Comparison of ENCODE assay signal across 8 cellular contexts in genomic region chr17:1203111-1203966, GRCh38. TPM values are rescaled to one million over a fixed set of nuclear protein-coding genes. Genes with fewer than 3 reads are reported as not detected.
DNase-seq lines count a peak whose midpoint lies in the region; ATAC-seq and TF ChIP-seq lines count a peak whose summit lies in the region.
"Had no signal": no experiment of that assay in that cellular context is flagged by ENCODE, and none has a peak within 500 bp of the region (broad histone marks: within the 10 kb centered on the region; RNA-seq: fewer than 3 reads in every experiment).

No MANE protein-coding gene starts in this region.

- TF ChIP-seq CTCF in H9 (conservative IDR thresholded peaks at IDR 0.05): no peak; the same call in 2 of the 3 replicates

- no peak overlapping the region for H2AK5ac ChIP-seq in H9 (ENCODE audit: insufficient read length, low read length)

- no peak overlapping the region for H3K27ac Mint-ChIP-seq in H9

- no peak overlapping the region for H4K91ac ChIP-seq in H9 (ENCODE audit: insufficient read length, low read depth, low read length)

- peaks cover 51% of the 10 kb centered on the region for H3K27me3 Mint-ChIP-seq in H9 (ENCODE audit: low read depth)
- H3K27me3 Mint-ChIP-seq: activated naive CD8-positive, alpha-beta T cell had no signal

- H3K14ac ChIP-seq in H9 (ENCODE audit: insufficient read depth, low read length): peak overlapping the region; percentile 45; the same call in 1 of the 2 replicates

- no CpG with 5 or more reads among the region's 91 CpGs for WGBS in H9 (ENCODE audit: extremely low coverage, insufficient read length, low lambda C conversion rate)

- H3K4me2 ChIP-seq in H9 (ENCODE audit: insufficient read depth, insufficient read length, low read length): peak overlapping the region; percentile 59

- H3K4ac ChIP-seq in H9 (ENCODE audit: low read depth, low read length): no peak overlapping the region

- no peak overlapping the region for H4K5ac ChIP-seq in H9 (ENCODE audit: insufficient read length, low read depth, low read length)

- no peak overlapping the region for H4K8ac ChIP-seq in H9 (replicated peaks; ENCODE audit: insufficient read length, low read depth, low read length)

- no peaks in the 10 kb centered on the region for H3K79me1 ChIP-seq in H9 (ENCODE audit: insufficient read depth, low read depth, low read length, poor library complexity, severe bottlenecking)

- H3K4me1 Mint-ChIP-seq in H9: peaks cover 2 to 6% of the 10 kb centered on the region in 2 experiments; a peak in 1 of 4 replicates

- H3K23ac ChIP-seq in H9 (ENCODE audit: insufficient read length, low read depth, low read length): no peak overlapping the region

- H2BK5ac ChIP-seq in H9 (ENCODE audit: insufficient read length, low read length): no peak overlapping the region

- H3K56ac ChIP-seq in H9 (ENCODE audit: insufficient read length, low read depth, low read length): no peak overlapping the region

- H2BK20ac ChIP-seq in H9 (ENCODE audit: low read depth, low read length, poor library complexity, severe bottlenecking): no peak overlapping the region

- no peak overlapping the region for H2BK120ac ChIP-seq in H9 (ENCODE audit: low read depth, low read length, poor library complexity, severe bottlenecking)

- DNase-seq in H9: peak; percentile 92
- peak; percentile 61 for DNase-seq in T-helper 22 cell (ENCODE audit: low read depth)
- DNase-seq in central memory CD4-positive, alpha-beta T cell: peak; percentile 46
- peak; percentile 73 for DNase-seq in iris pigment epithelial cell (ENCODE audit: low read depth)
- peak; percentile 52 to 65 for DNase-seq in stimulated activated CD4-positive, alpha-beta T cell treated with anti-CD3 and anti-CD28 coated beads, Interleukin-2, amount 100 ng/mL, for 24 hours
- DNase-seq in NCI-H524 treated with DMSO at 0.1 percent for 48 hours (lab: John Stamatoyannopoulos, UW): no peak

- H3K9me3 ChIP-seq in H9 (ENCODE audit: control insufficient read depth, low read depth, low read length): no peaks in the 10 kb centered on the region

- H3K36me3 Mint-ChIP-seq in H9 (ENCODE audit: insufficient read depth in 1 of 3, low read depth in 3 of 3): no peaks in the 10 kb centered on the region
- H3K36me3 Mint-ChIP-seq: activated naive CD8-positive, alpha-beta T cell had no signal

- H3K18ac ChIP-seq in H9 (ENCODE audit: insufficient read length, low read depth, low read length): peak overlapping the region; percentile 51

- H3K27me3 ChIP-seq in H9 (ENCODE audit: insufficient read depth, low read length): no peaks in the 10 kb centered on the region

- peak overlapping the region; percentile 51 for H3K9ac ChIP-seq in H9 (ENCODE audit: extremely low read depth, insufficient read length, low read length)

- H4K20me1 ChIP-seq in H9 (ENCODE audit: control insufficient read depth, insufficient read depth, insufficient read length): no peaks in the 10 kb centered on the region

- H3K79me2 ChIP-seq in H9 (ENCODE audit: insufficient read depth, low read length): no peaks in the 10 kb centered on the region

- H3K4me1 ChIP-seq in H9 (ENCODE audit: insufficient read depth, low read length): no peaks in the 10 kb centered on the region

- no peak overlapping the region for H2BK15ac ChIP-seq in H9 (ENCODE audit: low read depth, low read length)

- peaks cover 6% of the 10 kb centered on the region for H3K23me2 ChIP-seq in H9 (ENCODE audit: insufficient read length, low read depth, low read length, poor library complexity, severe bottlenecking)

- H2BK12ac ChIP-seq in H9 (ENCODE audit: insufficient read length, low read depth, low read length): no peak overlapping the region

- H3K27ac ChIP-seq in H9 (ENCODE audit: insufficient read length, low read depth, low read length): no peak overlapping the region

- no peaks in the 10 kb centered on the region for H3K9me3 Mint-ChIP-seq in H9

- no peak overlapping the region for H3T11ph ChIP-seq in H9 (ENCODE audit: low read length)

- no peak overlapping the region for H2AFZ ChIP-seq in H9 (ENCODE audit: low read length)

- peak overlapping the region; percentile 61 to 76 for H3K4me3 Mint-ChIP-seq in H9

- no peak for ATAC-seq in HG02852 (IDR thresholded peaks at IDR 0.05; ENCODE audit: unreplicated experiment)

RNA-seq across cellular contexts. Expression of gene ABR, which starts 23.6 kb away (rescaled TPM):
- 31.3 and 34.7 TPM in 2 replicates for total RNA-seq in H9 (2021)
